In the genomic region with DNA sequence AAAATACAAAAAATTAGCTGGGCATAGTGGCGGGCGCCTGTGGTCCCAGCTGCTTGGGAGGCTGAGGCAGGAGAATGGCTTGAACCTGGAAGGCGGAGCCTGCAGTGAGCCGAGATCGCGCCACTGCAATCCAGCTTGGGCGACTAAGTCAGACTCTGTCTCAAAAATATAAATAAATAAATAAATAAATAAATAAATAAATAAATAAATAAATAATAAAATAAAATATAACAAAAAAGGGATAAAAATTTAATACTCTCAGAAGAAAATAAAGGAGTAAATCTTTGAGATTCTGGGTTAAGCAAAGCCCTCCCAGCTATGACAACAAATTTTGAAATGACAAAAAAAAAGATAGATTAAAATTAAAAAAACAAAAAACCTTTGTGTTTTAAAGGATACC, we compare ENCODE assay signal across 7 cellular contexts.
DNase-seq lines count a peak whose midpoint lies in the region; ATAC-seq, FAIRE-seq and TF ChIP-seq lines count a peak whose summit lies in the region.
"Not testable (repeated sequence)": the region's sequence is repeated elsewhere in the genome, so short reads cannot be mapped to it uniquely, and the experiment has no call there.

No MANE protein-coding gene starts in this region.

- H3K27me3 Mint-ChIP-seq in WTC11 (ENCODE audit: low read depth) = not testable (repeated sequence)

- H3K27ac Mint-ChIP-seq in WTC11 = not testable (repeated sequence)

- H3K27ac ChIP-seq in A549; HEK293 (ENCODE audit: extremely low read depth, low read depth, low read length); kidney (ENCODE audit: low read depth in 2 of 2, low read length in 2 of 2); osteoblast (ENCODE audit: low read depth, low read length): not testable (repeated sequence)

- ATAC-seq in A549, WTC11: not testable (repeated sequence)

- not testable (repeated sequence) for H4K20me1 ChIP-seq in osteoblast (ENCODE audit: insufficient read depth, low read length)

- H3K4me1 ChIP-seq in A549; HEK293 (ENCODE audit: control insufficient read depth, insufficient read depth, low read length); kidney (ENCODE audit: control insufficient read depth in 1 of 2, insufficient read depth in 1 of 2, low read depth in 1 of 2, low read length in 2 of 2); osteoblast (ENCODE audit: insufficient read depth, low read length): not testable (repeated sequence)

- not testable (repeated sequence) for H3K4me3 Mint-ChIP-seq in WTC11

- H3K4me1 Mint-ChIP-seq in WTC11 = not testable (repeated sequence)

- not testable (repeated sequence) for DNase-seq in A549 (ENCODE audit: low read depth in 1 of 2, low spot score in 1 of 2); WTC11 (ENCODE audit: low spot score); frontal cortex (ENCODE audit: low spot score in 2 of 2); kidney
- DNase-seq in osteoblast (ENCODE audit: insufficient read length, low spot score, missing footprints) = peak; percentile 14

- 87% methylated on average over 7 of the region's 7 CpGs for WGBS in A549 (ENCODE audit: missing lambda C conversion rate)

- not testable (repeated sequence) for H3K4me2 ChIP-seq in A549; osteoblast (ENCODE audit: insufficient read depth, low read length)

- H3K36me3 ChIP-seq in HEK293 (ENCODE audit: control insufficient read depth in 2 of 2, insufficient read depth in 1 of 2, low read length in 2 of 2); kidney (ENCODE audit: control insufficient read depth in 1 of 2, insufficient read depth in 2 of 2, low read length in 2 of 2); osteoblast (ENCODE audit: insufficient read depth, low read length): not testable (repeated sequence)

- TF ChIP-seq POLR2A in A549 (IDR thresholded peaks at IDR 0.05; ENCODE audit: low read length) = not testable (repeated sequence)

- not testable (repeated sequence) for H3K36me3 Mint-ChIP-seq in WTC11

- not testable (repeated sequence) for H3K4me3 ChIP-seq in A549; HEK293 (ENCODE audit: low read depth, low read length); kidney (ENCODE audit: low read length in 2 of 2); osteoblast (ENCODE audit: insufficient read depth, low read length)

- not testable (repeated sequence) for TF ChIP-seq EP300 in A549 (IDR thresholded peaks at IDR 0.05)

- FAIRE-seq in A549 (lab: Jason Lieb, UNC) = not testable (repeated sequence)
- FAIRE-seq in endometrium (lab: Jason Lieb, UNC) = peak; percentile 39
- FAIRE-seq in frontal cortex (lab: Jason Lieb, UNC) = peak; percentile 76
- peak; percentile 70 for FAIRE-seq in kidney (lab: Jason Lieb, UNC)

- H3K9me3 Mint-ChIP-seq in WTC11 = not testable (repeated sequence)

- intact Hi-C loops in kidney (cut with DNase I) = not testable (repeated sequence)

- H3K9me3 ChIP-seq in A549; HEK293 (ENCODE audit: control insufficient read depth, insufficient read depth, low read depth, low read length); kidney (ENCODE audit: control insufficient read depth in 1 of 2, low read length in 2 of 2); osteoblast (ENCODE audit: low read depth, low read length): not testable (repeated sequence)

- not testable (repeated sequence) for H2AFZ ChIP-seq in osteoblast (ENCODE audit: low read length)

- H3K9ac ChIP-seq in kidney (ENCODE audit: low read length in 2 of 2) = not testable (repeated sequence)

- POLR2A ChIA-PET in A549 (lab: Yijun Ruan, JAX); HEK293 (lab: Yijun Ruan, JAX); WTC11 (lab: Charles Lee): not testable (repeated sequence)

- not testable (repeated sequence) for TF ChIP-seq RAD21 in A549 (conservative IDR thresholded peaks at IDR 0.05 in 1 of 2, IDR thresholded peaks at IDR 0.05 in 1 of 2)

- CTCF ChIA-PET in A549 (lab: Yijun Ruan, JAX); HEK293 (lab: Yijun Ruan, JAX); WTC11 (lab: Charles Lee): not testable (repeated sequence)

- not testable (repeated sequence) for TF ChIP-seq CTCF in A549 (IDR thresholded peaks at IDR 0.05); HEK293 (tag by site-specific recombination; IDR thresholded peaks at IDR 0.05); WTC11 (IDR thresholded peaks at IDR 0.05); kidney (IDR thresholded peaks at IDR 0.05; ENCODE audit: borderline replicate concordance, extremely low read depth, insufficient read depth); osteoblast (IDR thresholded peaks at IDR 0.05; ENCODE audit: extremely low read depth, low read depth, low read length)

- not testable (repeated sequence) for H3K79me2 ChIP-seq in osteoblast (ENCODE audit: insufficient read depth, low read length)

- not testable (repeated sequence) for H3K27me3 ChIP-seq in osteoblast (ENCODE audit: insufficient read depth, low read length)

TF ChIP-seq in A549, 52 proteins besides CTCF, POLR2A, EP300 and RAD21:
- TF ChIP-seq ZC3H11A (IDR thresholded peaks at IDR 0.05) = peak; percentile 20; the same call in 1 of the 2 replicates

TF ChIP-seq in HEK293, 187 proteins besides CTCF, POLR2A, EP300 and RAD21 (continues in another document):
- TF ChIP-seq ZNF394 (tag by site-specific recombination; IDR thresholded peaks at IDR 0.05; ENCODE audit: borderline replicate concordance) (peak; percentile 82; the same call in 1 of the 2 replicates), ZNF555 (tag by site-specific recombination; conservative IDR thresholded peaks at IDR 0.05) (peak; percentile 74), ZXDB (tag by site-specific recombination; IDR thresholded peaks at IDR 0.05) (peak; percentile 39; the same call in 1 of the 2 replicates)
- TF ChIP-seq, protein P1, sequence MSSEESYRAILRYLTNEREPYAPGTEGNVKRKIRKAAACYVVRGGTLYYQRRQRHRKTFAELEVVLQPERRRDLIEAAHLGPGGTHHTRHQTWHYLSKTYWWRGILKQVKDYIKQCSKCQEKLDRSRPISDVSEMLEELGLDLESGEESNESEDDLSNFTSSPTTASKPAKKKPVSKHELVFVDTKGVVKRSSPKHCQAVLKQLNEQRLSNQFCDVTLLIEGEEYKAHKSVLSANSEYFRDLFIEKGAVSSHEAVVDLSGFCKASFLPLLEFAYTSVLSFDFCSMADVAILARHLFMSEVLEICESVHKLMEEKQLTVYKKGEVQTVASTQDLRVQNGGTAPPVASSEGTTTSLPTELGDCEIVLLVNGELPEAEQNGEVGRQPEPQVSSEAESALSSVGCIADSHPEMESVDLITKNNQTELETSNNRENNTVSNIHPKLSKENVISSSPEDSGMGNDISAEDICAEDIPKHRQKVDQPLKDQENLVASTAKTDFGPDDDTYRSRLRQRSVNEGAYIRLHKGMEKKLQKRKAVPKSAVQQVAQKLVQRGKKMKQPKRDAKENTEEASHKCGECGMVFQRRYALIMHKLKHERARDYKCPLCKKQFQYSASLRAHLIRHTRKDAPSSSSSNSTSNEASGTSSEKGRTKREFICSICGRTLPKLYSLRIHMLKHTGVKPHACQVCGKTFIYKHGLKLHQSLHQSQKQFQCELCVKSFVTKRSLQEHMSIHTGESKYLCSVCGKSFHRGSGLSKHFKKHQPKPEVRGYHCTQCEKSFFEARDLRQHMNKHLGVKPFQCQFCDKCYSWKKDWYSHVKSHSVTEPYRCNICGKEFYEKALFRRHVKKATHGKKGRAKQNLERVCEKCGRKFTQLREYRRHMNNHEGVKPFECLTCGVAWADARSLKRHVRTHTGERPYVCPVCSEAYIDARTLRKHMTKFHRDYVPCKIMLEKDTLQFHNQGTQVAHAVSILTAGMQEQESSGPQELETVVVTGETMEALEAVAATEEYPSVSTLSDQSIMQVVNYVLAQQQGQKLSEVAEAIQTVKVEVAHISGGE (tag by site-specific recombination; conservative IDR thresholded peaks at IDR 0.05; ENCODE audit: low read depth) = peak; percentile 70

TF ChIP-seq in WTC11, 78 proteins besides CTCF, POLR2A, EP300 and RAD21:
- peak; percentile 16; the same call in 1 of the 2 replicates for TF ChIP-seq HMGA2 (CRISPR knock-in tag; IDR thresholded peaks at IDR 0.05)
